Comparison of ENCODE assay signal across 8 cellular contexts in the genomic region with DNA sequence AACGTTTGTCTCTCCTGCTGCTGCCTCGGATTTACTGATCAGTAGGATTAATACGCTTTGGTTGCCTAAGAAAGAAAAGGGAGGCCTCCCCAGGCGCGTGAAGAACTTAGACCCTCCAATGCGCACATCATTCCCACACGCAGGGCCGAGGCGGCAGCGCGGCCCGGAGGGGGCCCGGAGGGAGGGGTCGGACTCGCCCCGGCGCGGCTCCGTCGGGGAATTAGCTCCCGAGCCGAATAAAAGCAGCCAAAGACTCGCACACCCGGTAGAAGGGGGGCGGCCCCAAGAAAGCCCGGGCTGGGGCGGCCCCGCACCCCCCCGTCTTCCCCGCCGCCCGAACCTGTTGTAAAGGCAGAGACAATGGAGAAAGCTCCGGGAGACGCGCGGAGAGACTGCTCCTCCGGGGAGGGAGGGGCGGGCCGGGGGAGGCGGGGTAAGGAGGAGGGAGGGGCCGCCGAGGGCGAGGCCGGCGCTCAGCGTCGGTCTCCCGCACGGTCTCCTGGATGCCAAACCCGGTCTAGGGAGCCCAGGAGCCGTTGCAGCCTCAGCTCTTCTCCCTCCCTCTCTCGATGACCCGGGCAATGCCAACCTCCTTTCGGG. TPM values are rescaled to one million over a fixed set of nuclear protein-coding genes. Genes with fewer than 3 reads are reported as not detected.
A peak's percentile ranks its signal among the peaks of the same experiment; 100 is the strongest.
DNase-seq lines count a peak whose midpoint lies in the region; ATAC-seq, FAIRE-seq and TF ChIP-seq lines count a peak whose summit lies in the region.

TSS of gene NELL2 (minus strand) at position 362 of the 600 bp plus-strand sequence. CDS start 446 bp downstream, outside the sequence.

- H3K9me3 ChIP-seq in A673 (ENCODE audit: low read depth, low read length, poor library complexity, severe bottlenecking), result peaks cover 23% of the 10 kb centered on the region
- H3K9me3 ChIP-seq in HepG2 (ENCODE audit: low read length), result no peaks in the 10 kb centered on the region

- WGBS in HepG2 (ENCODE audit: low lambda C conversion rate), result under 1% methylated on average over 16 of the region's 54 CpGs

- no peak for FAIRE-seq in HepG2 (lab: Jason Lieb, UNC)

- H2AFZ ChIP-seq in HepG2 (ENCODE audit: low read length), result no peak within 1 kb of the TSS

- H3K27ac ChIP-seq in A673 (ENCODE audit: low read depth, low read length, poor library complexity, severe bottlenecking) (peak within 1 kb of the TSS; percentile 96), HepG2 (ENCODE audit: extremely low read length, insufficient read depth, low read length) (no peak within 1 kb of the TSS)

- H3K9ac ChIP-seq in HepG2 (ENCODE audit: insufficient read depth, low read depth, low read length), result no peak within 1 kb of the TSS

- H3K4me1 ChIP-seq in A673 (ENCODE audit: insufficient read depth, low read length, poor library complexity, severe bottlenecking), result peaks cover 15% of the 10 kb centered on the region
- H3K4me1 ChIP-seq in HepG2 (ENCODE audit: insufficient read depth, low read length), result peaks cover 8% of the 10 kb centered on the region; the same call in 1 of the 2 replicates

- H3K27me3 ChIP-seq in A673 (replicated peaks; ENCODE audit: insufficient read depth, low read depth, low read length, poor library complexity) (no peaks in the 10 kb centered on the region), HepG2 (ENCODE audit: control insufficient read depth in 1 of 2, insufficient read depth in 2 of 2, low read length in 2 of 2) (peaks cover 9 to 25% of the 10 kb centered on the region in 2 experiments)

- TF ChIP-seq RAD21 in HepG2 (CRISPR knock-in tag; IDR thresholded peaks at IDR 0.05), result no peak

- no TSS peak for BruUV-seq in A673 (replicated peaks; lab: Mats Ljungman, UMichigan)
- no TSS peak for BruUV-seq in HepG2 (replicated peaks; lab: Mats Ljungman, UMichigan)

- TF ChIP-seq CTCF in A673 (conservative IDR thresholded peaks at IDR 0.05; ENCODE audit: low read depth, low read length) (no peak), HepG2 (CRISPR knock-in tag; IDR thresholded peaks at IDR 0.05) (no peak)

- TF ChIP-seq EP300 in HepG2 (IDR thresholded peaks at IDR 0.05; ENCODE audit: low read depth in 2 of 2, low read length in 2 of 2) (no peak), HepG2 (CRISPR knock-in tag; IDR thresholded peaks at IDR 0.05; ENCODE audit: borderline replicate concordance) (no peak)

- ATAC-seq in GM19438 (IDR thresholded peaks at IDR 0.05; ENCODE audit: low read depth, unreplicated experiment), result peak; percentile 31
- ATAC-seq in HepG2, result peak; percentile 79
- ATAC-seq in HG03039 (IDR thresholded peaks at IDR 0.05; ENCODE audit: unreplicated experiment), result no peak

- intact Hi-C loops in A673 (cut with micrococcal nuclease; ENCODE audit: unreplicated experiment) (loop anchor here (5.0 to 10.0 kb wide), 3 partner anchors 171 to 859 kb away; no protein-coding TSS in a partner anchor), HepG2 (cut with micrococcal nuclease; ENCODE audit: unreplicated experiment) (no loop called here)

- H3K36me3 ChIP-seq in A673 (ENCODE audit: insufficient read depth, low read length, poor library complexity, severe bottlenecking) (peaks cover 47% of the 10 kb centered on the region), HepG2 (replicated peaks in 1 of 2; ENCODE audit: control insufficient read depth in 1 of 2, insufficient read depth in 2 of 2, low read length in 2 of 2) (no peaks in the 10 kb centered on the region)

- H3K4me3 ChIP-seq in A673 (ENCODE audit: low read depth, low read length, poor library complexity, severe bottlenecking) (peak within 1 kb of the TSS; percentile 95), HepG2 (replicated peaks in 1 of 3; ENCODE audit: insufficient read depth in 1 of 3, low read depth in 2 of 3, low read length in 3 of 3) (peak within 1 kb of the TSS; percentile 13 to 57 (median 40); a peak in 4 of 6 replicates)

- H3K79me2 ChIP-seq in HepG2 (ENCODE audit: insufficient read depth, low read length), result no peaks in the 10 kb centered on the region

- 0 out of 2 replicates have a peak, but pooled peaks cover 4% of the 10 kb centered on the region for H4K20me1 ChIP-seq in HepG2 (ENCODE audit: insufficient read depth, low read length)

- H3K4me2 ChIP-seq in HepG2 (ENCODE audit: low read depth, low read length), result peak within 1 kb of the TSS; percentile 60

- POLR2A ChIA-PET in A673 (lab: Charles Lee; ENCODE audit: low non-redundant PET), result interaction anchor here (0.5 to 0.7 kb wide), 9 partner anchors 10 to 860 kb away, joined by 3 to 5 read pairs (median 3); partner anchors contain the start of gene ANO6
- POLR2A ChIA-PET in HepG2 (lab: Yijun Ruan, JAX), result no interaction called here

- DNase-seq in A673 (ENCODE audit: low spot score), result peak; percentile 96
- DNase-seq in NCI-H187 (lab: John Stamatoyannopoulos, UW), result peak; percentile 82 to 84
- DNase-seq in activated CD4-positive, alpha-beta T cell treated with anti-CD3 and anti-CD28 coated beads for 48 hours, result peak; percentile 73
- peak; percentile 89 for DNase-seq in cerebellum (ENCODE audit: low spot score)
- no peak for DNase-seq in HepG2 (ENCODE audit: low spot score)
- DNase-seq in stimulated activated CD4-positive, alpha-beta T cell treated with anti-CD3 and anti-CD28 coated beads, Interleukin-4, amount 100 ng/mL, for 4 hours, result peak; percentile 62 to 69

- in situ Hi-C loops in HepG2 (cut with HindIII; ENCODE audit: extremely low pct_ligation_motif_present, low pct_unique_long_range_greater_than_20kb), result no loop called here

- TF ChIP-seq POLR2A in HepG2 (IDR thresholded peaks at IDR 0.05; ENCODE audit: insufficient read depth in 1 of 2, low read depth in 2 of 2, low read length in 2 of 2), result no peak

- CTCF ChIA-PET in A673 (lab: Charles Lee), result interaction anchor here (0.5 to 1.3 kb wide), 8 partner anchors 19 to 893 kb away, joined by 3 to 9 read pairs (median 4); no protein-coding TSS in a partner anchor
- CTCF ChIA-PET in HepG2 (lab: Yijun Ruan, JAX; ENCODE audit: low intra/inter-chr PET ratio, low total read pairs), result no interaction called here

TF ChIP-seq in HepG2, 621 proteins besides CTCF, POLR2A, EP300 and RAD21 (continues in another document):
- TF ChIP-seq, protein P1, sequence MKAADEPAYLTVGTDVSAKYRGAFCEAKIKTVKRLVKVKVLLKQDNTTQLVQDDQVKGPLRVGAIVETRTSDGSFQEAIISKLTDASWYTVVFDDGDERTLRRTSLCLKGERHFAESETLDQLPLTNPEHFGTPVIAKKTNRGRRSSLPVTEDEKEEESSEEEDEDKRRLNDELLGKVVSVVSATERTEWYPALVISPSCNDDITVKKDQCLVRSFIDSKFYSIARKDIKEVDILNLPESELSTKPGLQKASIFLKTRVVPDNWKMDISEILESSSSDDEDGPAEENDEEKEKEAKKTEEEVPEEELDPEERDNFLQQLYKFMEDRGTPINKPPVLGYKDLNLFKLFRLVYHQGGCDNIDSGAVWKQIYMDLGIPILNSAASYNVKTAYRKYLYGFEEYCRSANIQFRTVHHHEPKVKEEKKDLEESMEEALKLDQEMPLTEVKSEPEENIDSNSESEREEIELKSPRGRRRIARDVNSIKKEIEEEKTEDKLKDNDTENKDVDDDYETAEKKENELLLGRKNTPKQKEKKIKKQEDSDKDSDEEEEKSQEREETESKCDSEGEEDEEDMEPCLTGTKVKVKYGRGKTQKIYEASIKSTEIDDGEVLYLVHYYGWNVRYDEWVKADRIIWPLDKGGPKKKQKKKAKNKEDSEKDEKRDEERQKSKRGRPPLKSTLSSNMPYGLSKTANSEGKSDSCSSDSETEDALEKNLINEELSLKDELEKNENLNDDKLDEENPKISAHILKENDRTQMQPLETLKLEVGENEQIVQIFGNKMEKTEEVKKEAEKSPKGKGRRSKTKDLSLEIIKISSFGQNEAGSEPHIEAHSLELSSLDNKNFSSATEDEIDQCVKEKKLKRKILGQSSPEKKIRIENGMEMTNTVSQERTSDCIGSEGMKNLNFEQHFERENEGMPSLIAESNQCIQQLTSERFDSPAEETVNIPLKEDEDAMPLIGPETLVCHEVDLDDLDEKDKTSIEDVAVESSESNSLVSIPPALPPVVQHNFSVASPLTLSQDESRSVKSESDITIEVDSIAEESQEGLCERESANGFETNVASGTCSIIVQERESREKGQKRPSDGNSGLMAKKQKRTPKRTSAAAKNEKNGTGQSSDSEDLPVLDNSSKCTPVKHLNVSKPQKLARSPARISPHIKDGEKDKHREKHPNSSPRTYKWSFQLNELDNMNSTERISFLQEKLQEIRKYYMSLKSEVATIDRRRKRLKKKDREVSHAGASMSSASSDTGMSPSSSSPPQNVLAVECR (CRISPR knock-in tag; IDR thresholded peaks at IDR 0.05; ENCODE audit: borderline replicate concordance), result no peak
- TF ChIP-seq PHF20 (CRISPR knock-in tag; IDR thresholded peaks at IDR 0.05) (no peak), NKX3-1 (CRISPR knock-in tag; IDR thresholded peaks at IDR 0.05) (no peak), ZBTB7A (CRISPR knock-in tag; IDR thresholded peaks at IDR 0.05) (no peak), SUZ12 (IDR thresholded peaks at IDR 0.05; ENCODE audit: low read depth, low read length) (no peak), ZNF432 (CRISPR knock-in tag; IDR thresholded peaks at IDR 0.05; ENCODE audit: borderline replicate concordance) (no peak), SP2 (CRISPR knock-in tag; IDR thresholded peaks at IDR 0.05) (no peak)

RNA-seq across cellular contexts. Expression of gene NELL2, which starts in this region (rescaled TPM):
- total RNA-seq in A673 (2021) (596 and 641 TPM in 2 replicates), cerebellum (554 TPM), HepG2 (2016; rRNA removed; fragmentation: Illumina TruSeq; extraction: Trizol) (0.11 TPM in 1 of 2 replicates, not detected in the other)
- total RNA-seq in HepG2 (2016; cell fraction: cytosol; rRNA removed; fragmentation: Illumina TruSeq; extraction: Trizol; ENCODE audit: low read depth), result not detected in 2 replicates
- not detected in 2 replicates for total RNA-seq in HepG2 (2016; cell fraction: insoluble cytoplasmic fraction; rRNA removed; fragmentation: Illumina TruSeq; extraction: Trizol)
- total RNA-seq in HepG2 (2016; cell fraction: membrane; rRNA removed; fragmentation: Illumina TruSeq; extraction: Trizol), result not detected in 2 replicates
- total RNA-seq in HepG2 (2016; cell fraction: nucleus; rRNA removed; fragmentation: Illumina TruSeq; extraction: Trizol), result not detected in 2 replicates
- polyA plus RNA-seq in HepG2 (2011; rRNA removed), result not detected in 2 replicates
- polyA plus RNA-seq in HepG2 (2011; cell fraction: cytosol; rRNA removed), result not detected in 2 replicates
- polyA plus RNA-seq in HepG2 (2011; cell fraction: nucleus; rRNA removed), result not detected in 2 replicates
- not detected in 2 replicates for polyA plus RNA-seq in HepG2 (2012)
- polyA plus RNA-seq in HepG2 (2016; cell fraction: cytosol; fragmentation: Illumina TruSeq; extraction: Trizol; ENCODE audit: low read depth), result not detected in 2 replicates
- polyA plus RNA-seq in HepG2 (2016; cell fraction: insoluble cytoplasmic fraction; fragmentation: Illumina TruSeq; extraction: Trizol; ENCODE audit: low read depth), result not detected in 2 replicates
- not detected in 2 replicates for polyA plus RNA-seq in HepG2 (2016; cell fraction: membrane; fragmentation: Illumina TruSeq; extraction: Trizol; ENCODE audit: low read depth)
- polyA plus RNA-seq in HepG2 (2016; cell fraction: nucleus; fragmentation: Illumina TruSeq; extraction: Trizol; ENCODE audit: insufficient read depth, low read depth), result not detected in 2 replicates
- polyA minus RNA-seq in HepG2 (2011; rRNA and poly(A)+ RNA removed; ENCODE audit: low replicate concordance), result 0.77 TPM in 1 of 2 replicates, not detected in the other
- not detected in 2 replicates for polyA minus RNA-seq in HepG2 (2011; cell fraction: cytosol; rRNA and poly(A)+ RNA removed)
- not detected in 2 replicates for polyA minus RNA-seq in HepG2 (2011; cell fraction: nucleus; rRNA and poly(A)+ RNA removed)

Comparison
In these comparisons a context has a peak if more than half of its experiments do, and no peak if none do; other contexts are left out.
1. RNA of gene NELL2 (total RNA-seq): 596 to 641 TPM in A673 and 554 TPM in cerebellum (single experiment); 0.11 TPM in HepG2; every median in the first group is over 100 times any median in the second.
2. Peak in ATAC-seq, H3K4me3 ChIP-seq and H3K4me2 ChIP-seq in HepG2; RNA of the gene not detected or under 1 TPM.